In genomic region chr14:95305145-95305544, GRCh38 we compare ENCODE assay signal across 26 cellular contexts. TPM values are rescaled to one million over a fixed set of nuclear protein-coding genes. Genes with fewer than 3 reads are reported as not detected.
DNase-seq lines count a peak whose midpoint lies in the region; ATAC-seq, FAIRE-seq and TF ChIP-seq lines count a peak whose summit lies in the region.
"Had no signal": no experiment of that assay in that cellular context is flagged by ENCODE, and none has a peak within 500 bp of the region (broad histone marks: within the 10 kb centered on the region; RNA-seq: fewer than 3 reads in every experiment).

No MANE protein-coding gene starts in this region.

- H3K27me3 ChIP-seq in K562 (ENCODE audit: control insufficient read depth in 2 of 2, insufficient read depth in 2 of 2, low read length in 2 of 2) (peaks cover 3 to 36% of the 10 kb centered on the region in 2 experiments; a peak in 3 of 5 replicates), endothelial cell of umbilical vein (ENCODE audit: control insufficient read depth in 2 of 2, insufficient read depth in 2 of 2, low read length in 2 of 2) (no peaks in the 10 kb centered on the region)

- H3K27me3 Mint-ChIP-seq in activated T-cell treated with anti-CD3 and anti-CD28 coated beads, Interleukin-2, amount 50 U/mL, for 24 hours: peaks cover 26% of the 10 kb centered on the region
- peaks cover 28% of the 10 kb centered on the region for H3K27me3 Mint-ChIP-seq in nephron progenitor cell (ENCODE audit: low read depth, poor library complexity)

- TF ChIP-seq CTCF in K562 (IDR thresholded peaks at IDR 0.05 in 2 of 3, conservative IDR thresholded peaks at IDR 0.05 in 1 of 3; ENCODE audit: insufficient read depth in 2 of 3, low read depth in 1 of 3, low read length in 3 of 3): no peak
- no peak for TF ChIP-seq CTCF in endothelial cell of umbilical vein (IDR thresholded peaks at IDR 0.05; ENCODE audit: extremely low read depth in 1 of 2, insufficient read depth in 1 of 2, low read depth in 1 of 2, low read length in 2 of 2)
- TF ChIP-seq CTCF in nephron progenitor cell (IDR thresholded peaks at IDR 0.05): no peak

- H3K36me3 Mint-ChIP-seq in activated T-cell treated with anti-CD3 and anti-CD28 coated beads, Interleukin-2, amount 50 U/mL, for 24 hours (ENCODE audit: low read depth): no peaks in the 10 kb centered on the region
- H3K36me3 Mint-ChIP-seq in nephron progenitor cell (ENCODE audit: low read depth): peaks cover 16% of the 10 kb centered on the region
- H3K36me3 Mint-ChIP-seq: CD8-positive, alpha-beta T cell had no signal

- no peak for TF ChIP-seq EP300 in K562 (IDR thresholded peaks at IDR 0.05; ENCODE audit: low read length)

- POLR2A ChIA-PET in K562 (lab: Yijun Ruan, JAX): no interaction called here
- POLR2A ChIA-PET in endothelial cell of umbilical vein (lab: Charles Lee): no interaction called here

- intact Hi-C loops in K562 (cut with micrococcal nuclease) (no loop called here), endothelial cell of umbilical vein (cut with micrococcal nuclease) (no loop called here)

- CTCF ChIA-PET in K562 (lab: Yijun Ruan, JAX; ENCODE audit: low intra/inter-chr PET ratio): no interaction called here
- CTCF ChIA-PET in endothelial cell of umbilical vein (lab: Charles Lee): interaction anchor here (1.4 kb wide), 1 partner anchor 131 kb away, joined by 3 read pairs; no protein-coding TSS in a partner anchor

- dilution Hi-C loops in endothelial cell of umbilical vein (cut with MboI; ENCODE audit: extremely low pct_ligation_motif_present, low sequenced_read_pairs): no loop called here

- H3K9me3 ChIP-seq in K562 (replicated peaks; ENCODE audit: control insufficient read depth, insufficient read depth, low read depth, low read length) (no peaks in the 10 kb centered on the region), endothelial cell of umbilical vein (replicated peaks; ENCODE audit: control insufficient read depth, insufficient read depth, low read length) (no peaks in the 10 kb centered on the region)

- H2AFZ ChIP-seq in K562 (ENCODE audit: low read depth, low read length): no peak overlapping the region
- no peak overlapping the region for H2AFZ ChIP-seq in endothelial cell of umbilical vein (ENCODE audit: low read depth, low read length)
- H2AFZ ChIP-seq: GM23248 had no signal

- TF ChIP-seq POLR2A in K562 (conservative IDR thresholded peaks at IDR 0.05) (no peak), endothelial cell of umbilical vein (IDR thresholded peaks at IDR 0.05; ENCODE audit: low read depth, low read length) (no peak)

- no peak overlapping the region for H3K4me3 Mint-ChIP-seq in activated T-cell treated with anti-CD3 and anti-CD28 coated beads, Interleukin-2, amount 50 U/mL, for 24 hours
- no peak overlapping the region for H3K4me3 Mint-ChIP-seq in nephron progenitor cell
- H3K4me3 Mint-ChIP-seq: CD8-positive, alpha-beta T cell; H9; HFFc6 had no signal

- H3K4me3 ChIP-seq in K562: no peak overlapping the region
- H3K4me3 ChIP-seq in endothelial cell of umbilical vein (replicated peaks in 1 of 3; ENCODE audit: insufficient read depth in 1 of 3, low read depth in 1 of 3, low read length in 3 of 3): no peak overlapping the region
- H3K4me3 ChIP-seq: GM23248 had no signal

- no peaks in the 10 kb centered on the region for H3K9me3 Mint-ChIP-seq in activated T-cell treated with anti-CD3 and anti-CD28 coated beads, Interleukin-2, amount 50 U/mL, for 24 hours
- peaks cover 10% of the 10 kb centered on the region for H3K9me3 Mint-ChIP-seq in nephron progenitor cell
- H3K9me3 Mint-ChIP-seq: CD8-positive, alpha-beta T cell; HFFc6 had no signal

- no peak for FAIRE-seq in K562 (lab: Jason Lieb, UNC)
- peak; percentile 42 for FAIRE-seq in endothelial cell of umbilical vein (lab: Jason Lieb, UNC)
- FAIRE-seq: G401.6, GM12892 had no signal

- BruUV-seq in K562 (replicated peaks; lab: Mats Ljungman, UMichigan): no TSS peak
- BruUV-seq in endothelial cell of umbilical vein (replicated peaks; lab: Mats Ljungman, UMichigan): no TSS peak

- no peak overlapping the region for H3K27ac Mint-ChIP-seq in activated T-cell treated with anti-CD3 and anti-CD28 coated beads, Interleukin-2, amount 50 U/mL, for 24 hours
- H3K27ac Mint-ChIP-seq in nephron progenitor cell: no peak overlapping the region
- H3K27ac Mint-ChIP-seq: CD8-positive, alpha-beta T cell; H9; HFFc6 had no signal

- in situ Hi-C loops in K562 (cut with MboI): no loop called here

- 0% methylated on average over 7 of the region's 7 CpGs for WGBS in K562 (ENCODE audit: insufficient coverage, low coverage, missing lambda C conversion rate)

- no peak for TF ChIP-seq RAD21 in K562 (CRISPR knock-in tag; conservative IDR thresholded peaks at IDR 0.05 in 1 of 2, IDR thresholded peaks at IDR 0.05 in 1 of 2)

- DNase-seq in K562 (ENCODE audit: extremely low read depth in 1 of 4, low spot score in 3 of 4) (no peak), endothelial cell of umbilical vein (ENCODE audit: low read depth, low spot score) (no peak), mesenteric fat pad (ENCODE audit: low spot score) (peak; percentile 24), substantia nigra (lab: John Stamatoyannopoulos, UW) (peak in 22 of 49 donors; percentile 23 to 63 (median 49)), nephron progenitor cell (no peak)
- no peak for DNase-seq in activated T-cell treated with anti-CD3 and anti-CD28 coated beads, Interleukin-2, amount 50 U/mL, for 24 hours
- no peak for DNase-seq in activated CD4-positive, CD25-positive, alpha-beta regulatory T cell (lab: John Stamatoyannopoulos, UW)
- DNase-seq: CD8-positive, alpha-beta T cell; DMS153; GM23248; H9; HFFc6; KG1; NCI-H1092 treated with DMSO at 0.1 percent for 48 hours; NCI-H146; NCI-H2029; NCI-H2227 treated with DMSO at 0.1 percent for 48 hours; NCI-H510A; NCI-H774; NK-92 treated with Interleukin-12 subunit alpha and Interleukin-12 subunit beta, amount 100 ng/mL, for 24 hours; SIG-M5 had no signal

- no peak overlapping the region for H3K9ac ChIP-seq in K562 (ENCODE audit: insufficient read depth in 1 of 2, low read depth in 2 of 2, low read length in 2 of 2)
- H3K9ac ChIP-seq in endothelial cell of umbilical vein (replicated peaks; ENCODE audit: extremely low read depth, insufficient read depth, low read length): no peak overlapping the region
- H3K9ac ChIP-seq: GM23248 had no signal

- H3K9me1 ChIP-seq in K562 (ENCODE audit: control insufficient read depth, insufficient read depth, low read length): no peaks in the 10 kb centered on the region
- no peaks in the 10 kb centered on the region for H3K9me1 ChIP-seq in endothelial cell of umbilical vein (replicated peaks; ENCODE audit: control insufficient read depth, extremely low read depth, insufficient read depth, low read length)

- H4K20me1 ChIP-seq in K562 (replicated peaks; ENCODE audit: control insufficient read depth, insufficient read depth, low read length) (no peaks in the 10 kb centered on the region), endothelial cell of umbilical vein (replicated peaks; ENCODE audit: control insufficient read depth, extremely low read depth, insufficient read depth, low read length) (no peaks in the 10 kb centered on the region)

- H3K4me1 ChIP-seq in K562 (replicated peaks in 1 of 2; ENCODE audit: control insufficient read depth in 2 of 2, insufficient read depth in 2 of 2, low read length in 2 of 2) (no peaks in the 10 kb centered on the region), endothelial cell of umbilical vein (ENCODE audit: control insufficient read depth, extremely low read depth, insufficient read depth, low read length) (no peaks in the 10 kb centered on the region)

- H3K79me2 ChIP-seq in K562 (ENCODE audit: control insufficient read depth, insufficient read depth, low read length) (no peaks in the 10 kb centered on the region), endothelial cell of umbilical vein (ENCODE audit: control insufficient read depth, insufficient read depth, low read length) (no peaks in the 10 kb centered on the region)

- no peak for ATAC-seq in K562
- ATAC-seq in GM21576 (IDR thresholded peaks at IDR 0.05; ENCODE audit: unreplicated experiment): no peak
- ATAC-seq: CD8-positive, alpha-beta T cell; Panc1 had no signal

- no peaks in the 10 kb centered on the region for H3K4me1 Mint-ChIP-seq in activated T-cell treated with anti-CD3 and anti-CD28 coated beads, Interleukin-2, amount 50 U/mL, for 24 hours (ENCODE audit: low read depth)
- H3K4me1 Mint-ChIP-seq in nephron progenitor cell: peaks cover 70% of the 10 kb centered on the region

- no peaks in the 10 kb centered on the region for H3K36me3 ChIP-seq in K562 (ENCODE audit: control insufficient read depth, insufficient read depth, low read length)
- H3K36me3 ChIP-seq in endothelial cell of umbilical vein (ENCODE audit: control insufficient read depth in 2 of 2, extremely low read depth in 1 of 2, insufficient read depth in 2 of 2, low read length in 2 of 2): no peaks in the 10 kb centered on the region

- no peak overlapping the region for H3K4me2 ChIP-seq in K562 (ENCODE audit: insufficient read depth, low read length)
- no peak overlapping the region for H3K4me2 ChIP-seq in endothelial cell of umbilical vein (ENCODE audit: insufficient read depth, low read length)

- H3K27ac ChIP-seq in K562 (ENCODE audit: extremely low read depth, low read depth, low read length) (no peak overlapping the region), endothelial cell of umbilical vein (ENCODE audit: insufficient read depth, low read depth, low read length) (no peak overlapping the region), substantia nigra (ENCODE audit: low read depth, low read length, poor library complexity, severe bottlenecking) (peak overlapping the region; percentile 96)
- H3K27ac ChIP-seq: GM23248, HL-60 had no signal

RNA-seq across cellular contexts. Expression of gene CLMN, which starts 14.6 kb away (rescaled TPM):
- total RNA-seq in K562 (2011; cell fraction: chromatin; rRNA removed; ENCODE audit: low replicate concordance): 0.37 and 1.2 TPM in 2 replicates
- total RNA-seq in K562 (2011; cell fraction: nucleolus; rRNA removed): 0.17 and 0.39 TPM in 2 replicates
- 0.15 and 0.51 TPM in 2 replicates for total RNA-seq in K562 (2011; cell fraction: nucleoplasm; rRNA removed)
- total RNA-seq in K562 (2014; rRNA removed) (under 0.01 TPM in 1 of 2 replicates, not detected in the other), K562 (2014; rRNA removed; fragmentation: Illumina TruSeq; extraction: Trizol) (0.04 and 0.06 TPM in 2 replicates), K562 (2015; rRNA removed; fragmentation: Illumina TruSeq; extraction: Trizol) (not detected in 2 replicates), K562 (2021) (0.09 and 0.18 TPM in 2 replicates), endothelial cell of umbilical vein (8.4 and 9.6 TPM in 2 replicates), mesenteric fat pad (47.4 TPM)
- polyA plus RNA-seq in K562 (2011; rRNA removed) (0.11 and 0.14 TPM in 2 replicates), K562 (2014; fragmentation: Illumina TruSeq; extraction: Trizol) (0.07 and 0.10 TPM in 2 replicates), K562 (2014; fragmentation: Nextera tagmentation; extraction: Ambion mirVana) (not detected), K562 (2014; rRNA removed) (0.01 TPM in 2 replicates), endothelial cell of umbilical vein (0.67 and 0.72 TPM in 2 replicates)
- polyA plus RNA-seq in K562 (2011; cell fraction: cytosol; rRNA removed): 0.01 and 0.06 TPM in 2 replicates
- 0.20 and 0.21 TPM in 2 replicates for polyA plus RNA-seq in K562 (2011; cell fraction: nucleus; rRNA removed)
- 0.03 and 0.16 TPM in 2 replicates for polyA plus RNA-seq in K562 (2012)
- polyA minus RNA-seq in K562 (2011; rRNA and poly(A)+ RNA removed): 0.09 and 0.21 TPM in 2 replicates
- 0.29 TPM in 1 of 2 replicates, not detected in the other for polyA minus RNA-seq in K562 (2011; cell fraction: cytosol; rRNA and poly(A)+ RNA removed)
- polyA minus RNA-seq in K562 (2011; cell fraction: nucleus; rRNA and poly(A)+ RNA removed): 0.13 TPM in 1 of 2 replicates, not detected in the other
- 1.4 and 1.6 TPM in 2 replicates for polyA plus RNA-seq in endothelial cell of umbilical vein (2011; cell fraction: cytosol; rRNA removed)
- polyA plus RNA-seq in endothelial cell of umbilical vein (2011; cell fraction: nucleus; rRNA removed): 5.6 and 6.1 TPM in 2 replicates
- polyA plus RNA-seq in endothelial cell of umbilical vein (2012): 4.0 and 5.9 TPM in 2 replicates
- polyA minus RNA-seq in endothelial cell of umbilical vein: 2.8 and 3.2 TPM in 2 replicates
- polyA minus RNA-seq in endothelial cell of umbilical vein (2011; cell fraction: cytosol; rRNA and poly(A)+ RNA removed): 1.0 TPM
- 4.1 and 5.3 TPM in 2 replicates for polyA minus RNA-seq in endothelial cell of umbilical vein (2011; cell fraction: nucleus; rRNA and poly(A)+ RNA removed)
